Comparison of ENCODE assay signal across 7 cellular contexts in the genomic region with DNA sequence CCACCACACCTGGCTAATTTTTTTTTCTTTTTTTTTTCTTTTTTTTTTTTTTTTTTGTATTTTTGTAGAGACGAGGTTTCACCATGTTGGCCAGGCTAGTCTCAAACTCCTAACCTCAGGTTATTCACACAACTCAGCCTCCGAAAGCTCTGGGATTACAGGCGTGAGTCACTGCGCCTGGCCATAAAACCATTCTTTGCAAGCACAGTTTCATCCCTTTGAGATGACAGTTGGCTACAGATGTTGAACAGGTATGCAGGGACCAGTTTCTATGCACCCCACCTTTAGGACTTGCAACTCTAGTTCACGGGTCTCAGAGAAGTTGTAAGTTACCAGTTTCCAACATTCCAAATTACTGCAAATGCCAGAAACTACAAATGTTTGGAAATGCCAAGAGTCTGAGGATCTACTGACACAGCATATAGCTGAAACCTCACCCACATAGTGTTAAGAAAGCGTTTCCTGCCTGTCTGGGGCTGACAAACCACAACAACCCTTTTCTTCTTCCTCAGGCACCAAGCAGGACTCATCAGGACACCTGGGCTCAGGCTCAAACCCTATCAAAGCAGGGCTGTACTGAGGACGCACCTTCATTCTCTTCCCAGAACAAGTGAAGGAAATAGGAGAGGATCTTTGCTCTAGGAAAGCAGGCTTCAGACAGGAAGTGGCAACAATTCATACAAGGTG.
DNase-seq lines count a peak whose midpoint lies in the region; ATAC-seq lines count a peak whose summit lies in the region.

No MANE protein-coding gene starts in this region.

- H3K27me3 Mint-ChIP-seq in T-helper 1 cell treated with Interleukin-12 subunit alpha and Interleukin-12 subunit beta and Interleukin-4 antibody, amounts not matched to agents 30 μg/mL and 1 μg/mL, for 36 hours (ENCODE audit: low read depth): no peaks in the 10 kb centered on the region
- no peaks in the 10 kb centered on the region for H3K27me3 Mint-ChIP-seq in central memory CD8-positive, alpha-beta T cell

- peak in 1 of 2 donors; percentile 42 for DNase-seq in central memory CD8-positive, alpha-beta T cell (ENCODE audit: low spot score in 2 of 2)
- DNase-seq in stimulated activated CD4-positive, alpha-beta T cell treated with anti-CD3 and anti-CD28 coated beads, Interleukin-2, amount 100 ng/mL, for 4 hours (ENCODE audit: low read depth): peak; percentile 21
- DNase-seq in C1 segment of cervical spinal cord (lab: John Stamatoyannopoulos, UW) (no peak), hippocampal formation (lab: John Stamatoyannopoulos, UW) (no peak)

- peak; percentile 68 for ATAC-seq in GM19351 (IDR thresholded peaks at IDR 0.05; ENCODE audit: unreplicated experiment)
- peak; percentile 66 for ATAC-seq in HG03097 (IDR thresholded peaks at IDR 0.05; ENCODE audit: low FRiP score, unreplicated experiment)
- peak; percentile 85 for ATAC-seq in central memory CD8-positive, alpha-beta T cell (replicated peaks; ENCODE audit: extremely low read depth, poor library complexity, severe bottlenecking)

- no peaks in the 10 kb centered on the region for H3K9me3 Mint-ChIP-seq in T-helper 1 cell treated with Interleukin-12 subunit alpha and Interleukin-12 subunit beta and Interleukin-4 antibody, amounts not matched to agents 30 μg/mL and 1 μg/mL, for 36 hours
- H3K9me3 Mint-ChIP-seq in central memory CD8-positive, alpha-beta T cell: no peaks in the 10 kb centered on the region

- peaks cover 8% of the 10 kb centered on the region for H3K36me3 Mint-ChIP-seq in T-helper 1 cell treated with Interleukin-12 subunit alpha and Interleukin-12 subunit beta and Interleukin-4 antibody, amounts not matched to agents 30 μg/mL and 1 μg/mL, for 36 hours (ENCODE audit: low read depth)
- peaks cover 4% of the 10 kb centered on the region for H3K36me3 Mint-ChIP-seq in central memory CD8-positive, alpha-beta T cell (ENCODE audit: insufficient read depth)

- peak overlapping the region; percentile 76 for H3K27ac Mint-ChIP-seq in T-helper 1 cell treated with Interleukin-12 subunit alpha and Interleukin-12 subunit beta and Interleukin-4 antibody, amounts not matched to agents 30 μg/mL and 1 μg/mL, for 36 hours
- peak overlapping the region; percentile 94 for H3K27ac Mint-ChIP-seq in central memory CD8-positive, alpha-beta T cell (ENCODE audit: low read depth)

- H3K4me1 Mint-ChIP-seq in T-helper 1 cell treated with Interleukin-12 subunit alpha and Interleukin-12 subunit beta and Interleukin-4 antibody, amounts not matched to agents 30 μg/mL and 1 μg/mL, for 36 hours (ENCODE audit: low read depth): peaks cover 53% of the 10 kb centered on the region
- peaks cover 73% of the 10 kb centered on the region for H3K4me1 Mint-ChIP-seq in central memory CD8-positive, alpha-beta T cell

- peak overlapping the region; percentile 50 for H3K4me3 Mint-ChIP-seq in T-helper 1 cell treated with Interleukin-12 subunit alpha and Interleukin-12 subunit beta and Interleukin-4 antibody, amounts not matched to agents 30 μg/mL and 1 μg/mL, for 36 hours
- H3K4me3 Mint-ChIP-seq in central memory CD8-positive, alpha-beta T cell: peak overlapping the region; percentile 76
